Comparison of ENCODE assay signal across 1 cellular context in genomic region chr9:104986096-104986495, GRCh38.
TF ChIP-seq lines count a peak whose summit lies in the region.

No MANE protein-coding gene starts in this region.

TF ChIP-seq in IMR-90, 13 proteins besides CTCF, POLR2A, EP300 and RAD21 (continued from another document):
- TF ChIP-seq USF2 (IDR thresholded peaks at IDR 0.05; ENCODE audit: low read depth, low read length) = no peak
- TF ChIP-seq MAFK (IDR thresholded peaks at IDR 0.05; ENCODE audit: low read depth, low read length) = no peak
TF ChIP-seq in IMR-90: peak in this region for 0.
